In genomic region chr10:133373104-133373624, GRCh38 we compare ENCODE assay signal across 8 cellular contexts. TPM values are rescaled to one million over a fixed set of nuclear protein-coding genes. Genes with fewer than 3 reads are reported as not detected.
DNase-seq lines count a peak whose midpoint lies in the region; ATAC-seq and TF ChIP-seq lines count a peak whose summit lies in the region.

Gene ECHS1 (minus strand): TSS chr10:133373354. CDS start chr10:133373333, 21 bp downstream.

- peaks cover 2% of the 10 kb centered on the region for H3K79me2 ChIP-seq in trophoblast cell (ENCODE audit: control insufficient read depth, insufficient read depth, low read length, poor library complexity)

- no CpG with 5 or more reads among the region's 57 CpGs for WGBS in trophoblast cell (ENCODE audit: extremely low coverage, insufficient coverage, insufficient read length)
- WGBS in tibial nerve, 2 donors: 0% methylated on average over 17 of the region's 57 CpGs; no CpG with 5 or more reads in 1 of the 2 donors

- no peak within 1 kb of the TSS for H2BK120ac ChIP-seq in trophoblast cell (ENCODE audit: insufficient read depth, low read length, poor library complexity)

- no peaks in the 10 kb centered on the region for H3K9me3 ChIP-seq in cardiac muscle cell (ENCODE audit: low read depth)
- H3K9me3 ChIP-seq in trophoblast cell (ENCODE audit: insufficient read depth, low read depth, low read length): peaks cover 5% of the 10 kb centered on the region
- H3K9me3 ChIP-seq in tibial nerve: no peaks in the 10 kb centered on the region

- TF ChIP-seq EP300 in tibial nerve (IDR thresholded peaks at IDR 0.05): peak; percentile 13 to 72

- no peak for TF ChIP-seq CTCF in GM12864 (IDR thresholded peaks at IDR 0.05; ENCODE audit: low read depth, low read length, missing control alignments)
- no peak for TF ChIP-seq CTCF in cardiac muscle cell (IDR thresholded peaks at IDR 0.05; ENCODE audit: low read depth, low read length)
- peak in 1 of 5 experiments; percentile 23 for TF ChIP-seq CTCF in tibial nerve (IDR thresholded peaks at IDR 0.05)

- no peaks in the 10 kb centered on the region for H3K4me1 ChIP-seq in cardiac muscle cell (ENCODE audit: low read depth)
- peaks cover 5 to 11% of the 10 kb centered on the region in 2 experiments for H3K4me1 ChIP-seq in trophoblast cell (ENCODE audit: control insufficient read depth in 1 of 2, insufficient read depth in 2 of 2, low read length in 2 of 2)
- peaks cover 0 to 54% (median 18%) of the 10 kb centered on the region in 4 donors for H3K4me1 ChIP-seq in tibial nerve

- H3K36me3 ChIP-seq in cardiac muscle cell (peaks cover 19% of the 10 kb centered on the region), trophoblast cell (ENCODE audit: control insufficient read depth in 1 of 2, insufficient read depth in 2 of 2, low read length in 2 of 2) (peaks cover 25 to 31% of the 10 kb centered on the region in 2 experiments), tibial nerve (peaks cover 0 to 35% (median 5%) of the 10 kb centered on the region in 3 donors)

- peak within 1 kb of the TSS; percentile 81 for H3K4ac ChIP-seq in trophoblast cell (ENCODE audit: low read depth, low read length)

- H3K36me3 Mint-ChIP-seq in activated naive CD8-positive, alpha-beta T cell treated with anti-CD3 and anti-CD28 coated beads, Interleukin-2, amount 50 U/mL, for 24 hours (ENCODE audit: low read depth): peaks cover 4% of the 10 kb centered on the region

- H3K79me1 ChIP-seq in trophoblast cell (ENCODE audit: low read length): peaks cover 2% of the 10 kb centered on the region

- H3K14ac ChIP-seq in trophoblast cell (ENCODE audit: low read length): peak within 1 kb of the TSS; percentile 95

- peak within 1 kb of the TSS; percentile 97 for H3K9ac ChIP-seq in trophoblast cell (ENCODE audit: low read length)

- H3K27me3 ChIP-seq in cardiac muscle cell (peaks cover 22% of the 10 kb centered on the region), trophoblast cell (ENCODE audit: insufficient read depth, low read length) (peaks cover 8% of the 10 kb centered on the region), tibial nerve (no peaks in the 10 kb centered on the region)

- peak within 1 kb of the TSS; percentile 80 for H3K4me3 Mint-ChIP-seq in activated naive CD8-positive, alpha-beta T cell treated with anti-CD3 and anti-CD28 coated beads, Interleukin-2, amount 50 U/mL, for 24 hours

- peak; percentile 93 for ATAC-seq in HG02763 (IDR thresholded peaks at IDR 0.05; ENCODE audit: unreplicated experiment)
- ATAC-seq in activated naive CD8-positive, alpha-beta T cell treated with anti-CD3 and anti-CD28 coated beads, Interleukin-2, amount 50 U/mL, for 24 hours: peak; percentile 97

- peaks cover 17% of the 10 kb centered on the region for H3K4me1 Mint-ChIP-seq in activated naive CD8-positive, alpha-beta T cell treated with anti-CD3 and anti-CD28 coated beads, Interleukin-2, amount 50 U/mL, for 24 hours

- peak within 1 kb of the TSS; percentile 89 for H4K91ac ChIP-seq in trophoblast cell (ENCODE audit: low read depth, low read length)

- no peak within 1 kb of the TSS for H2AK5ac ChIP-seq in trophoblast cell (ENCODE audit: low read length)

- no peak within 1 kb of the TSS for H2BK5ac ChIP-seq in trophoblast cell (ENCODE audit: low read depth, low read length, poor library complexity)

- no peak for DNase-seq in GM12864 (ENCODE audit: low read depth)
- DNase-seq in NCI-H1417 (lab: John Stamatoyannopoulos, UW): peak; percentile 83 to 90 (median 87)
- DNase-seq in SW480 (ENCODE audit: low spot score): peak; percentile 84
- peak; percentile 97 for DNase-seq in activated naive CD8-positive, alpha-beta T cell treated with anti-CD3 and anti-CD28 coated beads, Interleukin-2, amount 50 U/mL, for 24 hours
- DNase-seq in cardiac muscle cell (ENCODE audit: low read depth in 1 of 2, low spot score in 1 of 2): peak; percentile 93 to 97
- peak; percentile 93 to 97 for DNase-seq in trophoblast cell
- DNase-seq in tibial nerve (ENCODE audit: low spot score in 2 of 2): peak; percentile 91 to 94

- no peak within 1 kb of the TSS for H2BK12ac ChIP-seq in trophoblast cell (ENCODE audit: low read length)

- peak within 1 kb of the TSS; percentile 79 for H3K27ac ChIP-seq in cardiac muscle cell
- no peak within 1 kb of the TSS for H3K27ac ChIP-seq in trophoblast cell (ENCODE audit: low read depth, low read length)
- peak within 1 kb of the TSS; percentile 71 to 95 (median 84) for H3K27ac ChIP-seq in tibial nerve

- peak within 1 kb of the TSS; percentile 67 for H3K27ac Mint-ChIP-seq in activated naive CD8-positive, alpha-beta T cell treated with anti-CD3 and anti-CD28 coated beads, Interleukin-2, amount 50 U/mL, for 24 hours

- peak; percentile 46 to 64 for TF ChIP-seq POLR2A in tibial nerve (IDR thresholded peaks at IDR 0.05)

- peak within 1 kb of the TSS; percentile 64 for H3K4me2 ChIP-seq in trophoblast cell (ENCODE audit: low read length)

- peak within 1 kb of the TSS; percentile 32 for H4K12ac ChIP-seq in trophoblast cell (ENCODE audit: low read depth, low read length)

- H3K4me3 ChIP-seq in GM12864 (ENCODE audit: low read depth, low read length) (peak within 1 kb of the TSS; percentile 90), cardiac muscle cell (peak within 1 kb of the TSS; percentile 75), trophoblast cell (ENCODE audit: low read depth, low read length) (peak within 1 kb of the TSS; percentile 96), tibial nerve (peak within 1 kb of the TSS; percentile 61 to 93 (median 84))

- no peak within 1 kb of the TSS for H3K23ac ChIP-seq in trophoblast cell (ENCODE audit: low read length)

- H4K8ac ChIP-seq in trophoblast cell (ENCODE audit: low read depth, low read length): peak within 1 kb of the TSS; percentile 92

- H3K9me3 Mint-ChIP-seq in activated naive CD8-positive, alpha-beta T cell treated with anti-CD3 and anti-CD28 coated beads, Interleukin-2, amount 50 U/mL, for 24 hours: no peaks in the 10 kb centered on the region

- H3K27me3 Mint-ChIP-seq in activated naive CD8-positive, alpha-beta T cell treated with anti-CD3 and anti-CD28 coated beads, Interleukin-2, amount 50 U/mL, for 24 hours: peaks cover 1% of the 10 kb centered on the region

- peak within 1 kb of the TSS; percentile 84 for H2AFZ ChIP-seq in trophoblast cell (ENCODE audit: insufficient read depth, low read length, poor library complexity)

- peak within 1 kb of the TSS; percentile 97 for H3K18ac ChIP-seq in trophoblast cell (ENCODE audit: low read length)

RNA-seq across cellular contexts. Expression of gene ECHS1, which starts in this region (rescaled TPM):
- total RNA-seq in cardiac muscle cell: 111 and 159 TPM in 2 replicates
- 184 and 243 TPM in 2 replicates for polyA plus RNA-seq in cardiac muscle cell
- polyA plus RNA-seq in trophoblast cell (2013): 64.0 and 65.2 TPM in 2 replicates
- 100 to 1,000 TPM in 1 of 4 donors, 10 to 100 TPM in 3; 70.5 to 104 (median 76.4) TPM for total RNA-seq in tibial nerve
